In genomic region chr12:63018273-63018672, GRCh38 we compare ENCODE assay signal across 20 cellular contexts.
A peak's percentile ranks its signal among the peaks of the same experiment; 100 is the strongest.
DNase-seq lines count a peak whose midpoint lies in the region; ATAC-seq, FAIRE-seq and TF ChIP-seq lines count a peak whose summit lies in the region.
"Had no signal": no experiment of that assay in that cellular context is flagged by ENCODE, and none has a peak within 500 bp of the region (broad histone marks: within the 10 kb centered on the region; RNA-seq: fewer than 3 reads in every experiment).

No MANE protein-coding gene starts in this region.

- POLR2A ChIA-PET in HepG2 (lab: Yijun Ruan, JAX): no interaction called here
- POLR2A ChIA-PET in GM10248 (lab: Yijun Ruan, JAX): no interaction called here

- DNase-seq in HepG2 (ENCODE audit: low spot score): no peak
- DNase-seq in right lobe of liver: no peak
- no peak for DNase-seq in nephron progenitor cell
- DNase-seq in dedifferentiated amniotic fluid mesenchymal stem cell (ENCODE audit: extremely low spot score): no peak
- no peak for DNase-seq in NCI-H187 (lab: John Stamatoyannopoulos, UW)
- no peak for DNase-seq in GM10248 (ENCODE audit: extremely low spot score)
- no peak for DNase-seq in stimulated activated effector memory CD8-positive, alpha-beta T cell treated with anti-CD3 and anti-CD28 coated beads, Interleukin-12 subunit alpha, Interleukin-12 subunit beta, amount 100 ng/mL, for 72 hours (ENCODE audit: low spot score in 2 of 2)
- DNase-seq: BE2C; CD4-positive, CD25-positive, alpha-beta regulatory T cell; COR-L47; DMS153; HFFc6; NCI-H1436; NCI-H2029; NCI-H2171; NCI-H446 treated with DMSO at 0.1 percent for 48 hours; NCI-H82 had no signal

- H2AFZ ChIP-seq in HepG2 (ENCODE audit: low read length): no peak overlapping the region

- in situ Hi-C loops in HepG2 (cut with HindIII; ENCODE audit: extremely low pct_ligation_motif_present, low pct_unique_long_range_greater_than_20kb): no loop called here

- H3K4me1 ChIP-seq in HepG2 (ENCODE audit: insufficient read depth, low read length): no peaks in the 10 kb centered on the region
- H3K4me1 ChIP-seq in right lobe of liver: no peaks in the 10 kb centered on the region
- peaks cover 5% of the 10 kb centered on the region for H3K4me1 ChIP-seq in endocrine pancreas (ENCODE audit: control insufficient read depth, insufficient read depth, low read length)
- H3K4me1 ChIP-seq: BE2C had no signal

- ATAC-seq in HepG2 (no peak), right lobe of liver (no peak)
- ATAC-seq in stimulated activated effector memory CD8-positive, alpha-beta T cell treated with anti-CD3 and anti-CD28 coated beads, Interleukin-12 subunit alpha, Interleukin-12 subunit beta, amount 100 ng/mL, for 72 hours: no peak
- ATAC-seq: Panc1 had no signal

- H3K27ac Mint-ChIP-seq in nephron progenitor cell: peak overlapping the region; percentile 43
- H3K27ac Mint-ChIP-seq in stimulated activated effector memory CD8-positive, alpha-beta T cell treated with anti-CD3 and anti-CD28 coated beads, Interleukin-12 subunit alpha, Interleukin-12 subunit beta, amount 100 ng/mL, for 72 hours: no peak overlapping the region
- H3K27ac Mint-ChIP-seq: CD4-positive, CD25-positive, alpha-beta regulatory T cell; HFFc6 had no signal

- no peaks in the 10 kb centered on the region for H4K20me1 ChIP-seq in HepG2 (ENCODE audit: insufficient read depth, low read length)

- no peak for TF ChIP-seq RAD21 in HepG2 (CRISPR knock-in tag; IDR thresholded peaks at IDR 0.05)

- no peaks in the 10 kb centered on the region for H3K9me3 Mint-ChIP-seq in nephron progenitor cell
- H3K9me3 Mint-ChIP-seq in stimulated activated effector memory CD8-positive, alpha-beta T cell treated with anti-CD3 and anti-CD28 coated beads, Interleukin-12 subunit alpha, Interleukin-12 subunit beta, amount 100 ng/mL, for 72 hours: no peaks in the 10 kb centered on the region
- H3K9me3 Mint-ChIP-seq: HFFc6 had no signal

- TF ChIP-seq POLR2A in HepG2 (IDR thresholded peaks at IDR 0.05; ENCODE audit: insufficient read depth in 1 of 2, low read depth in 2 of 2, low read length in 2 of 2) (no peak), right lobe of liver (IDR thresholded peaks at IDR 0.05) (no peak)

- TF ChIP-seq CTCF in HepG2 (CRISPR knock-in tag; IDR thresholded peaks at IDR 0.05) (no peak), right lobe of liver (IDR thresholded peaks at IDR 0.05) (no peak), nephron progenitor cell (IDR thresholded peaks at IDR 0.05) (no peak), GM10248 (IDR thresholded peaks at IDR 0.05; ENCODE audit: control extremely low read depth, extremely low read depth, low read depth, missing control alignments) (no peak)

- WGBS in HepG2 (ENCODE audit: low lambda C conversion rate): 2% methylated on average over 4 of the region's 4 CpGs
- WGBS in right lobe of liver (ENCODE audit: insufficient coverage, low coverage, low lambda C conversion rate, missing lambda C conversion rate): 70% methylated on average over 4 of the region's 4 CpGs

- TF ChIP-seq EP300 in HepG2 (IDR thresholded peaks at IDR 0.05; ENCODE audit: low read depth in 2 of 2, low read length in 2 of 2) (no peak), HepG2 (CRISPR knock-in tag; IDR thresholded peaks at IDR 0.05; ENCODE audit: borderline replicate concordance) (no peak)

- no peaks in the 10 kb centered on the region for H3K36me3 ChIP-seq in HepG2 (replicated peaks in 1 of 2; ENCODE audit: control insufficient read depth in 1 of 2, insufficient read depth in 2 of 2, low read length in 2 of 2)
- no peaks in the 10 kb centered on the region for H3K36me3 ChIP-seq in right lobe of liver
- no peaks in the 10 kb centered on the region for H3K36me3 ChIP-seq in endocrine pancreas (ENCODE audit: control insufficient read depth, insufficient read depth, low read length)
- H3K36me3 ChIP-seq: BE2C, SJSA1 had no signal

- H3K4me3 ChIP-seq in HepG2 (replicated peaks in 1 of 3; ENCODE audit: insufficient read depth in 1 of 3, low read depth in 2 of 3, low read length in 3 of 3) (no peak overlapping the region), right lobe of liver (no peak overlapping the region), endocrine pancreas (ENCODE audit: control insufficient read depth, insufficient read depth, low read length) (peak overlapping the region; percentile 53)
- H3K4me3 ChIP-seq: SJSA1 had no signal

- H3K4me1 Mint-ChIP-seq in nephron progenitor cell: peaks cover 21% of the 10 kb centered on the region
- no peaks in the 10 kb centered on the region for H3K4me1 Mint-ChIP-seq in stimulated activated effector memory CD8-positive, alpha-beta T cell treated with anti-CD3 and anti-CD28 coated beads, Interleukin-12 subunit alpha, Interleukin-12 subunit beta, amount 100 ng/mL, for 72 hours
- H3K4me1 Mint-ChIP-seq: CD4-positive, CD25-positive, alpha-beta regulatory T cell had no signal

- H3K4me2 ChIP-seq in HepG2 (ENCODE audit: low read depth, low read length): no peak overlapping the region

- intact Hi-C loops in HepG2 (cut with micrococcal nuclease; ENCODE audit: unreplicated experiment): no loop called here
- intact Hi-C loops in right lobe of liver (cut with DNase I): no loop called here

- H3K27ac ChIP-seq in HepG2 (ENCODE audit: extremely low read length, insufficient read depth, low read length): no peak overlapping the region
- H3K27ac ChIP-seq in right lobe of liver: no peak overlapping the region
- H3K27ac ChIP-seq: SJSA1 had no signal

- H3K4me3 Mint-ChIP-seq in nephron progenitor cell: no peak overlapping the region
- H3K4me3 Mint-ChIP-seq in stimulated activated effector memory CD8-positive, alpha-beta T cell treated with anti-CD3 and anti-CD28 coated beads, Interleukin-12 subunit alpha, Interleukin-12 subunit beta, amount 100 ng/mL, for 72 hours: no peak overlapping the region
- H3K4me3 Mint-ChIP-seq: CD4-positive, CD25-positive, alpha-beta regulatory T cell; HFFc6 had no signal

- H3K9ac ChIP-seq in HepG2 (ENCODE audit: insufficient read depth, low read depth, low read length): no peak overlapping the region
- H3K9ac ChIP-seq in endocrine pancreas (ENCODE audit: control insufficient read depth, insufficient read depth, low read length): no peak overlapping the region

- CTCF ChIA-PET in HepG2 (lab: Yijun Ruan, JAX; ENCODE audit: low intra/inter-chr PET ratio, low total read pairs) (no interaction called here), GM10248 (lab: Yijun Ruan, JAX) (interaction anchor here (1.5 kb wide), 1 partner anchor 8 kb away, joined by 5 read pairs; no protein-coding TSS in a partner anchor)

- H3K36me3 Mint-ChIP-seq in nephron progenitor cell (ENCODE audit: low read depth): no peaks in the 10 kb centered on the region
- no peaks in the 10 kb centered on the region for H3K36me3 Mint-ChIP-seq in stimulated activated effector memory CD8-positive, alpha-beta T cell treated with anti-CD3 and anti-CD28 coated beads, Interleukin-12 subunit alpha, Interleukin-12 subunit beta, amount 100 ng/mL, for 72 hours
- H3K36me3 Mint-ChIP-seq: CD4-positive, CD25-positive, alpha-beta regulatory T cell had no signal

- no peak for FAIRE-seq in HepG2 (lab: Jason Lieb, UNC)

- peaks cover 0 to 2% of the 10 kb centered on the region in 2 experiments; a peak in 2 of 5 replicates for H3K27me3 ChIP-seq in HepG2 (ENCODE audit: control insufficient read depth in 1 of 2, insufficient read depth in 2 of 2, low read length in 2 of 2)
- no peaks in the 10 kb centered on the region for H3K27me3 ChIP-seq in right lobe of liver
- no peaks in the 10 kb centered on the region for H3K27me3 ChIP-seq in endocrine pancreas (ENCODE audit: control insufficient read depth, insufficient read depth, low read length)
- H3K27me3 ChIP-seq: BE2C had no signal

- no peaks in the 10 kb centered on the region for H3K79me2 ChIP-seq in HepG2 (ENCODE audit: insufficient read depth, low read length)

- no peaks in the 10 kb centered on the region for H3K9me3 ChIP-seq in HepG2 (ENCODE audit: low read length)
- no peaks in the 10 kb centered on the region for H3K9me3 ChIP-seq in right lobe of liver
- H3K9me3 ChIP-seq in endocrine pancreas (ENCODE audit: control insufficient read depth, low read length): no peaks in the 10 kb centered on the region
- H3K9me3 ChIP-seq: BE2C, SJSA1 had no signal

- BruUV-seq in HepG2 (replicated peaks; lab: Mats Ljungman, UMichigan): no TSS peak

- peaks cover 5% of the 10 kb centered on the region for H3K27me3 Mint-ChIP-seq in nephron progenitor cell (ENCODE audit: low read depth, poor library complexity)

TF ChIP-seq in HepG2, 621 proteins besides CTCF, POLR2A, EP300 and RAD21:
- TF ChIP-seq MAFF (IDR thresholded peaks at IDR 0.05; ENCODE audit: low read depth, low read length) (peak; percentile 74), MAFK (conservative IDR thresholded peaks at IDR 0.05 in 1 of 2, IDR thresholded peaks at IDR 0.05 in 1 of 2; ENCODE audit: low read length in 2 of 2) (peak; percentile 33 to 69; a peak in 2 of 4 replicates), ZNF329 (CRISPR knock-in tag; IDR thresholded peaks at IDR 0.05; ENCODE audit: low read depth) (no peak)
